ENCODE assay signal across 1 cellular context in genomic region chr4:153344131-153345010, GRCh38.
TF ChIP-seq lines count a peak whose summit lies in the region.

A gene with protein sequence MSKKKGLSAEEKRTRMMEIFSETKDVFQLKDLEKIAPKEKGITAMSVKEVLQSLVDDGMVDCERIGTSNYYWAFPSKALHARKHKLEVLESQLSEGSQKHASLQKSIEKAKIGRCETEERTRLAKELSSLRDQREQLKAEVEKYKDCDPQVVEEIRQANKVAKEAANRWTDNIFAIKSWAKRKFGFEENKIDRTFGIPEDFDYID (plus strand): TSS chr4:153344688. CDS start chr4:153344738, 50 bp downstream.

TF ChIP-seq in K562, 482 proteins besides CTCF, POLR2A, EP300 and RAD21 (continued from another document and continues in another):
- TF ChIP-seq STAT6 (CRISPR knock-in tag; IDR thresholded peaks at IDR 0.05): no peak
- no peak for TF ChIP-seq GATAD2B (IDR thresholded peaks at IDR 0.05; ENCODE audit: borderline replicate concordance)
- TF ChIP-seq TEAD4 (IDR thresholded peaks at IDR 0.05; ENCODE audit: low read length): no peak
- TF ChIP-seq TEAD4 (CRISPR knock-in tag; IDR thresholded peaks at IDR 0.05; ENCODE audit: borderline replicate concordance): no peak
- peak; percentile 78 for TF ChIP-seq L3MBTL2 (IDR thresholded peaks at IDR 0.05)
- TF ChIP-seq MED1 (CRISPR knock-in tag; IDR thresholded peaks at IDR 0.05; ENCODE audit: borderline replicate concordance): no peak
- peak; percentile 42 to 59; a peak in 2 of 4 replicates for TF ChIP-seq TRIM24 (IDR thresholded peaks at IDR 0.05)
- peak in 1 of 2 experiments; percentile 44; a peak in 1 of 4 replicates for TF ChIP-seq SRF (CRISPR knock-in tag; IDR thresholded peaks at IDR 0.05)
- peak; percentile 21; the same call in 1 of the 2 replicates for TF ChIP-seq ZNF431 (CRISPR knock-in tag; IDR thresholded peaks at IDR 0.05)
- 0 out of 2 replicates have a peak, but pooled peaks have one; percentile 38 for TF ChIP-seq E2F1 (CRISPR knock-in tag; IDR thresholded peaks at IDR 0.05)
- TF ChIP-seq ZBED1 (IDR thresholded peaks at IDR 0.05): no peak
- TF ChIP-seq CHD4 (IDR thresholded peaks at IDR 0.05; ENCODE audit: insufficient read depth, insufficient replicate concordance, low read depth, low read length, poor library complexity, severe bottlenecking): no peak
- TF ChIP-seq TRIM28 (IDR thresholded peaks at IDR 0.05): no peak
- no peak for TF ChIP-seq KDM1A (IDR thresholded peaks at IDR 0.05)
- TF ChIP-seq FOXP4 (CRISPR knock-in tag; IDR thresholded peaks at IDR 0.05; ENCODE audit: borderline replicate concordance): no peak
- TF ChIP-seq, protein P1, sequence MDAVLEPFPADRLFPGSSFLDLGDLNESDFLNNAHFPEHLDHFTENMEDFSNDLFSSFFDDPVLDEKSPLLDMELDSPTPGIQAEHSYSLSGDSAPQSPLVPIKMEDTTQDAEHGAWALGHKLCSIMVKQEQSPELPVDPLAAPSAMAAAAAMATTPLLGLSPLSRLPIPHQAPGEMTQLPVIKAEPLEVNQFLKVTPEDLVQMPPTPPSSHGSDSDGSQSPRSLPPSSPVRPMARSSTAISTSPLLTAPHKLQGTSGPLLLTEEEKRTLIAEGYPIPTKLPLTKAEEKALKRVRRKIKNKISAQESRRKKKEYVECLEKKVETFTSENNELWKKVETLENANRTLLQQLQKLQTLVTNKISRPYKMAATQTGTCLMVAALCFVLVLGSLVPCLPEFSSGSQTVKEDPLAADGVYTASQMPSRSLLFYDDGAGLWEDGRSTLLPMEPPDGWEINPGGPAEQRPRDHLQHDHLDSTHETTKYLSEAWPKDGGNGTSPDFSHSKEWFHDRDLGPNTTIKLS (IDR thresholded peaks at IDR 0.05; ENCODE audit: borderline replicate concordance, low read depth): peak; percentile 21; the same call in 1 of the 2 replicates
- TF ChIP-seq ATF6 (CRISPR knock-in tag; IDR thresholded peaks at IDR 0.05): no peak
- no peak for TF ChIP-seq ZC3H11A (IDR thresholded peaks at IDR 0.05; ENCODE audit: low read depth, low read length)
- TF ChIP-seq TAF1 (IDR thresholded peaks at IDR 0.05; ENCODE audit: control insufficient read depth, extremely low read depth, insufficient read depth, low read length, severe bottlenecking): peak; percentile 75
- no peak for TF ChIP-seq MCM2 (IDR thresholded peaks at IDR 0.05; ENCODE audit: low read depth)
- TF ChIP-seq, protein P2, sequence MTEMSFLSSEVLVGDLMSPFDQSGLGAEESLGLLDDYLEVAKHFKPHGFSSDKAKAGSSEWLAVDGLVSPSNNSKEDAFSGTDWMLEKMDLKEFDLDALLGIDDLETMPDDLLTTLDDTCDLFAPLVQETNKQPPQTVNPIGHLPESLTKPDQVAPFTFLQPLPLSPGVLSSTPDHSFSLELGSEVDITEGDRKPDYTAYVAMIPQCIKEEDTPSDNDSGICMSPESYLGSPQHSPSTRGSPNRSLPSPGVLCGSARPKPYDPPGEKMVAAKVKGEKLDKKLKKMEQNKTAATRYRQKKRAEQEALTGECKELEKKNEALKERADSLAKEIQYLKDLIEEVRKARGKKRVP (CRISPR knock-in tag; IDR thresholded peaks at IDR 0.05): no peak
- TF ChIP-seq ETV5 (CRISPR knock-in tag; IDR thresholded peaks at IDR 0.05; ENCODE audit: low read depth): peak; percentile 77; the same call in 1 of the 2 replicates
- TF ChIP-seq MTF1 (CRISPR knock-in tag; IDR thresholded peaks at IDR 0.05; ENCODE audit: borderline replicate concordance): no peak
- TF ChIP-seq ZNF75A (CRISPR knock-in tag; IDR thresholded peaks at IDR 0.05): no peak
- TF ChIP-seq MEF2A (IDR thresholded peaks at IDR 0.05; ENCODE audit: control insufficient read depth, low read depth, low read length): no peak
- peak; percentile 92; the same call in 1 of the 2 replicates for TF ChIP-seq RERE (CRISPR knock-in tag; IDR thresholded peaks at IDR 0.05; ENCODE audit: borderline replicate concordance)
- TF ChIP-seq HMBOX1 (IDR thresholded peaks at IDR 0.05): no peak
- TF ChIP-seq NFXL1 (CRISPR knock-in tag; IDR thresholded peaks at IDR 0.05): no peak
- TF ChIP-seq SUPT5H (IDR thresholded peaks at IDR 0.05): peak; percentile 85
- TF ChIP-seq E2F6 (IDR thresholded peaks at IDR 0.05; ENCODE audit: borderline replicate concordance in 1 of 2, extremely low read depth in 1 of 2, insufficient read depth in 1 of 2, insufficient read length in 1 of 2, low read depth in 1 of 2, low read length in 1 of 2, poor library complexity in 1 of 2, severe bottlenecking in 1 of 2): peak; percentile 65 to 69
- TF ChIP-seq, protein P3, sequence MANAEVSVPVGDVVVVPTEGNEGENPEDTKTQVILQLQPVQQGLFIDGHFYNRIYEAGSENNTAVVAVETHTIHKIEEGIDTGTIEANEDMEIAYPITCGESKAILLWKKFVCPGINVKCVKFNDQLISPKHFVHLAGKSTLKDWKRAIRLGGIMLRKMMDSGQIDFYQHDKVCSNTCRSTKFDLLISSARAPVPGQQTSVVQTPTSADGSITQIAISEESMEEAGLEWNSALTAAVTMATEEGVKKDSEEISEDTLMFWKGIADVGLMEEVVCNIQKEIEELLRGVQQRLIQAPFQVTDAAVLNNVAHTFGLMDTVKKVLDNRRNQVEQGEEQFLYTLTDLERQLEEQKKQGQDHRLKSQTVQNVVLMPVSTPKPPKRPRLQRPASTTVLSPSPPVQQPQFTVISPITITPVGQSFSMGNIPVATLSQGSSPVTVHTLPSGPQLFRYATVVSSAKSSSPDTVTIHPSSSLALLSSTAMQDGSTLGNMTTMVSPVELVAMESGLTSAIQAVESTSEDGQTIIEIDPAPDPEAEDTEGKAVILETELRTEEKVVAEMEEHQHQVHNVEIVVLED (CRISPR knock-in tag; IDR thresholded peaks at IDR 0.05): peak; percentile 61
- no peak for TF ChIP-seq PHTF2 (CRISPR knock-in tag; IDR thresholded peaks at IDR 0.05)
- 0 out of 2 replicates have a peak, but pooled peaks have one; percentile 35 for TF ChIP-seq RBM34 (IDR thresholded peaks at IDR 0.05; ENCODE audit: borderline replicate concordance, insufficient read depth, low read length)
- no peak for TF ChIP-seq ZNF717 (CRISPR knock-in tag; IDR thresholded peaks at IDR 0.05)
- TF ChIP-seq ZBTB8A (IDR thresholded peaks at IDR 0.05; ENCODE audit: partially characterized antibody): no peak
- no peak for TF ChIP-seq U2AF2 (optimal IDR thresholded peaks at IDR 0.05; ENCODE audit: low read depth, low read length)
- TF ChIP-seq CBFB (CRISPR knock-in tag; IDR thresholded peaks at IDR 0.05): no peak
- TF ChIP-seq CSDE1 (IDR thresholded peaks at IDR 0.05): no peak; a peak in 1 of 4 replicates
